1 cellular context compared by ENCODE assay signal in genomic region chr5:132866342-132867045, GRCh38.
TF ChIP-seq lines count a peak whose summit lies in the region.

A gene with protein sequence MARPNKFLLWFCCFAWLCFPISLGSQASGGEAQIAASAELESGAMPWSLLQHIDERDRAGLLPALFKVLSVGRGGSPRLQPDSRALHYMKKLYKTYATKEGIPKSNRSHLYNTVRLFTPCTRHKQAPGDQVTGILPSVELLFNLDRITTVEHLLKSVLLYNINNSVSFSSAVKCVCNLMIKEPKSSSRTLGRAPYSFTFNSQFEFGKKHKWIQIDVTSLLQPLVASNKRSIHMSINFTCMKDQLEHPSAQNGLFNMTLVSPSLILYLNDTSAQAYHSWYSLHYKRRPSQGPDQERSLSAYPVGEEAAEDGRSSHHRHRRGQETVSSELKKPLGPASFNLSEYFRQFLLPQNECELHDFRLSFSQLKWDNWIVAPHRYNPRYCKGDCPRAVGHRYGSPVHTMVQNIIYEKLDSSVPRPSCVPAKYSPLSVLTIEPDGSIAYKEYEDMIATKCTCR (minus strand): TSS chr5:132866469. CDS start chr5:132864533, 1,936 bp downstream.
Gene UQCRQ (plus strand): TSS chr5:132866642. CDS start chr5:132866882, 240 bp downstream.

TF ChIP-seq in GM12878, 131 proteins besides CTCF, POLR2A, EP300 and RAD21 (continued from another document):
- TF ChIP-seq, protein P1, sequence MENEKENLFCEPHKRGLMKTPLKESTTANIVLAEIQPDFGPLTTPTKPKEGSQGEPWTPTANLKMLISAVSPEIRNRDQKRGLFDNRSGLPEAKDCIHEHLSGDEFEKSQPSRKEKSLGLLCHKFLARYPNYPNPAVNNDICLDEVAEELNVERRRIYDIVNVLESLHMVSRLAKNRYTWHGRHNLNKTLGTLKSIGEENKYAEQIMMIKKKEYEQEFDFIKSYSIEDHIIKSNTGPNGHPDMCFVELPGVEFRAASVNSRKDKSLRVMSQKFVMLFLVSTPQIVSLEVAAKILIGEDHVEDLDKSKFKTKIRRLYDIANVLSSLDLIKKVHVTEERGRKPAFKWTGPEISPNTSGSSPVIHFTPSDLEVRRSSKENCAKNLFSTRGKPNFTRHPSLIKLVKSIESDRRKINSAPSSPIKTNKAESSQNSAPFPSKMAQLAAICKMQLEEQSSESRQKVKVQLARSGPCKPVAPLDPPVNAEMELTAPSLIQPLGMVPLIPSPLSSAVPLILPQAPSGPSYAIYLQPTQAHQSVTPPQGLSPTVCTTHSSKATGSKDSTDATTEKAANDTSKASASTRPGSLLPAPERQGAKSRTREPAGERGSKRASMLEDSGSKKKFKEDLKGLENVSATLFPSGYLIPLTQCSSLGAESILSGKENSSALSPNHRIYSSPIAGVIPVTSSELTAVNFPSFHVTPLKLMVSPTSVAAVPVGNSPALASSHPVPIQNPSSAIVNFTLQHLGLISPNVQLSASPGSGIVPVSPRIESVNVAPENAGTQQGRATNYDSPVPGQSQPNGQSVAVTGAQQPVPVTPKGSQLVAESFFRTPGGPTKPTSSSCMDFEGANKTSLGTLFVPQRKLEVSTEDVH (IDR thresholded peaks at IDR 0.05; ENCODE audit: low read depth, partially characterized antibody) = peak; percentile 81
- TF ChIP-seq BRCA1 (IDR thresholded peaks at IDR 0.05; ENCODE audit: low read depth, low read length) (no peak), HDAC6 (IDR thresholded peaks at IDR 0.05; ENCODE audit: unreplicated experiment) (no peak), SREBF1 (IDR thresholded peaks at IDR 0.05; ENCODE audit: low read length) (peak; percentile 93), BHLHE40 (IDR thresholded peaks at IDR 0.05; ENCODE audit: borderline replicate concordance in 1 of 2, low read depth in 2 of 2, low read length in 1 of 2) (peak; percentile 90 to 97)
- TF ChIP-seq, protein P2, sequence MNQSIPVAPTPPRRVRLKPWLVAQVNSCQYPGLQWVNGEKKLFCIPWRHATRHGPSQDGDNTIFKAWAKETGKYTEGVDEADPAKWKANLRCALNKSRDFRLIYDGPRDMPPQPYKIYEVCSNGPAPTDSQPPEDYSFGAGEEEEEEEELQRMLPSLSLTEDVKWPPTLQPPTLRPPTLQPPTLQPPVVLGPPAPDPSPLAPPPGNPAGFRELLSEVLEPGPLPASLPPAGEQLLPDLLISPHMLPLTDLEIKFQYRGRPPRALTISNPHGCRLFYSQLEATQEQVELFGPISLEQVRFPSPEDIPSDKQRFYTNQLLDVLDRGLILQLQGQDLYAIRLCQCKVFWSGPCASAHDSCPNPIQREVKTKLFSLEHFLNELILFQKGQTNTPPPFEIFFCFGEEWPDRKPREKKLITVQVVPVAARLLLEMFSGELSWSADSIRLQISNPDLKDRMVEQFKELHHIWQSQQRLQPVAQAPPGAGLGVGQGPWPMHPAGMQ (IDR thresholded peaks at IDR 0.05; ENCODE audit: borderline replicate concordance) = no peak
- TF ChIP-seq, protein P3, sequence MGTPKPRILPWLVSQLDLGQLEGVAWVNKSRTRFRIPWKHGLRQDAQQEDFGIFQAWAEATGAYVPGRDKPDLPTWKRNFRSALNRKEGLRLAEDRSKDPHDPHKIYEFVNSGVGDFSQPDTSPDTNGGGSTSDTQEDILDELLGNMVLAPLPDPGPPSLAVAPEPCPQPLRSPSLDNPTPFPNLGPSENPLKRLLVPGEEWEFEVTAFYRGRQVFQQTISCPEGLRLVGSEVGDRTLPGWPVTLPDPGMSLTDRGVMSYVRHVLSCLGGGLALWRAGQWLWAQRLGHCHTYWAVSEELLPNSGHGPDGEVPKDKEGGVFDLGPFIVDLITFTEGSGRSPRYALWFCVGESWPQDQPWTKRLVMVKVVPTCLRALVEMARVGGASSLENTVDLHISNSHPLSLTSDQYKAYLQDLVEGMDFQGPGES (IDR thresholded peaks at IDR 0.05) = 0 out of 2 replicates have a peak, but pooled peaks have one; percentile 15
- TF ChIP-seq, protein P4, sequence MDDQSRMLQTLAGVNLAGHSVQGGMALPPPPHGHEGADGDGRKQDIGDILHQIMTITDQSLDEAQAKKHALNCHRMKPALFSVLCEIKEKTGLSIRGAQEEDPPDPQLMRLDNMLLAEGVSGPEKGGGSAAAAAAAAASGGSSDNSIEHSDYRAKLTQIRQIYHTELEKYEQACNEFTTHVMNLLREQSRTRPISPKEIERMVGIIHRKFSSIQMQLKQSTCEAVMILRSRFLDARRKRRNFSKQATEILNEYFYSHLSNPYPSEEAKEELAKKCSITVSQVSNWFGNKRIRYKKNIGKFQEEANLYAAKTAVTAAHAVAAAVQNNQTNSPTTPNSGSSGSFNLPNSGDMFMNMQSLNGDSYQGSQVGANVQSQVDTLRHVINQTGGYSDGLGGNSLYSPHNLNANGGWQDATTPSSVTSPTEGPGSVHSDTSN (IDR thresholded peaks at IDR 0.05; ENCODE audit: insufficient replicate concordance, low read depth, low read length) = no peak
- TF ChIP-seq, protein P5, sequence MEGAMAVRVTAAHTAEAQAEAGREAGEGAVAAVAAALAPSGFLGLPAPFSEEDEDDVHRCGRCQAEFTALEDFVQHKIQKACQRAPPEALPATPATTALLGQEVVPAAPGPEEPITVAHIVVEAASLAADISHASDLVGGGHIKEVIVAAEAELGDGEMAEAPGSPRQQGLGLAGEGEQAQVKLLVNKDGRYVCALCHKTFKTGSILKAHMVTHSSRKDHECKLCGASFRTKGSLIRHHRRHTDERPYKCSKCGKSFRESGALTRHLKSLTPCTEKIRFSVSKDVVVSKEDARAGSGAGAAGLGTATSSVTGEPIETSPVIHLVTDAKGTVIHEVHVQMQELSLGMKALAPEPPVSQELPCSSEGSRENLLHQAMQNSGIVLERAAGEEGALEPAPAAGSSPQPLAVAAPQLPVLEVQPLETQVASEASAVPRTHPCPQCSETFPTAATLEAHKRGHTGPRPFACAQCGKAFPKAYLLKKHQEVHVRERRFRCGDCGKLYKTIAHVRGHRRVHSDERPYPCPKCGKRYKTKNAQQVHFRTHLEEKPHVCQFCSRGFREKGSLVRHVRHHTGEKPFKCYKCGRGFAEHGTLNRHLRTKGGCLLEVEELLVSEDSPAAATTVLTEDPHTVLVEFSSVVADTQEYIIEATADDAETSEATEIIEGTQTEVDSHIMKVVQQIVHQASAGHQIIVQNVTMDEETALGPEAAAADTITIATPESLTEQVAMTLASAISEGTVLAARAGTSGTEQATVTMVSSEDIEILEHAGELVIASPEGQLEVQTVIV (IDR thresholded peaks at IDR 0.05; ENCODE audit: borderline replicate concordance, partially characterized antibody) = no peak
TF ChIP-seq in GM12878: peak in this region for 55.
